1 cellular context compared by ENCODE assay signal in genomic region chr5:173547579-173547978, GRCh38.
TF ChIP-seq lines count a peak whose summit lies in the region.

No MANE protein-coding gene starts in this region.

TF ChIP-seq in GM12878, 131 proteins besides CTCF, POLR2A, EP300 and RAD21 (continued from another document):
- TF ChIP-seq ZNF687 (IDR thresholded peaks at IDR 0.05) (no peak), SMAD1 (IDR thresholded peaks at IDR 0.05; ENCODE audit: low read depth, partially characterized antibody) (no peak), TCF12 (IDR thresholded peaks at IDR 0.05; ENCODE audit: low read depth, low read length) (peak; percentile 71; the same call in 1 of the 2 replicates), RUNX3 (IDR thresholded peaks at IDR 0.05; ENCODE audit: low read length) (peak; percentile 74), KAT2A (conservative IDR thresholded peaks at IDR 0.05; ENCODE audit: control insufficient read depth, low read depth, low read length) (no peak), IKZF2 (IDR thresholded peaks at IDR 0.05) (peak in 1 of 2 experiments; percentile 33; a peak in 1 of 4 replicates), GABPA (IDR thresholded peaks at IDR 0.05; ENCODE audit: low read depth) (0 out of 2 replicates have a peak, but pooled peaks have one; percentile 21), RB1 (IDR thresholded peaks at IDR 0.05; ENCODE audit: borderline replicate concordance) (no peak), BCLAF1 (IDR thresholded peaks at IDR 0.05) (no peak), SMC3 (IDR thresholded peaks at IDR 0.05; ENCODE audit: borderline replicate concordance, low read length) (no peak), PAX5 (IDR thresholded peaks at IDR 0.05; ENCODE audit: borderline replicate concordance, low read depth, low read length) (peak; percentile 82; the same call in 1 of the 2 replicates), MLLT1 (IDR thresholded peaks at IDR 0.05) (no peak), EED (IDR thresholded peaks at IDR 0.05; ENCODE audit: low read depth) (peak; percentile 91), POU2F2 (IDR thresholded peaks at IDR 0.05; ENCODE audit: borderline replicate concordance, low read depth, low read length) (peak; percentile 29; the same call in 1 of the 3 replicates), WRNIP1 (IDR thresholded peaks at IDR 0.05; ENCODE audit: borderline replicate concordance, low read depth, low read length) (no peak), TCF3 (IDR thresholded peaks at IDR 0.05; ENCODE audit: borderline replicate concordance, insufficient read depth, low read depth, low read length) (peak; percentile 85)
